Comparison of ENCODE assay signal across 8 cellular contexts in the genomic region with DNA sequence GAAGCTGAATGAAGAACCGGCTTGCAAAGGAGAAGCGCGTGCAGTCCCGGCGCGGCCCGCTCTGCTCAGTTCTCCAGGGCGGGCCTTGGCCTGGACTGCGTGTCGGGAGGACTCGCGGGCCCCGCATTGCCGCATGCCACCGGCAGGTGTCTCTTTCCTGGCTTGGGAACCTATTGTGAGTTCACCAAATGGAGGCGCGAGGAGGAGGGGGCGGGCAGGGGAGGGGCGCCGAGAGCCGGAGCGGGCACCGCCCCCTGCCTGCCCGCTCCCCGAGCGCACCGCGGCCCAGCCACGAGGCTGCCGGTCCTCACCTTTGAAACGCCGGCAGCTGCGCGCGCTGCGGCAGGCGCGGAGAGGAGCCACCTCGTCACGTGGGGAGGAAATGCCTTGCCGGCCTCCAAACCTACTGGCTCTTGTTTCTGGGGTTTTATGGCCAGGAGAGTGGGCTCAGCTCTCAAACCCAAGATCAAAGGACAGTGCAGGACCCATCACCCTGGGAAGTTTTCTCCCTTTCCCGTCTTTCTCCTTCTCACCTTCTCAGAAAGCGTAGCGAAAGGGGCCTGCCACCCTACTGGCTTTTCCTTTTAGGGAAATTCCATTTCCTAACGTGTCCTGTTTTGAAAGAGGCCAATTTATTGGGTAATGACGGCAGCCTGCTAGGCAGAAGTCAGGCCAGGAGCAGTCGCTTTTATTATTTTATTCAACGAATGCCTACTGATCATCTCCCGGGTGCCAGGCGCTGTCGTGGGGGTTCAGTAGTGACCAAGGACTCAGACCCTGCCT. TPM values are rescaled to one million over a fixed set of nuclear protein-coding genes. Genes with fewer than 3 reads are reported as not detected.
DNase-seq lines count a peak whose midpoint lies in the region; ATAC-seq and TF ChIP-seq lines count a peak whose summit lies in the region.

No MANE protein-coding gene starts in this region.

- H3K4me2 ChIP-seq in PC-3 (ENCODE audit: low read length): peak overlapping the region; percentile 77

- H3K36me3 Mint-ChIP-seq in nephron progenitor cell (ENCODE audit: low read depth): no peaks in the 10 kb centered on the region

- CTCF ChIA-PET in PC-3 (lab: Charles Lee): interaction anchor here (0.6 kb wide), 1 partner anchor 143 kb away, joined by 3 read pairs; no protein-coding TSS in a partner anchor

- POLR2A ChIA-PET in PC-3 (lab: Charles Lee; ENCODE audit: unreplicated experiment): no interaction called here

- H3K27ac ChIP-seq in PC-3 (ENCODE audit: low read length): no peak overlapping the region

- in situ Hi-C loops in ACHN (cut with HindIII; ENCODE audit: low pct_ligation_motif_present, low pct_unique_long_range_greater_than_20kb, low sequenced_read_pairs): no loop called here

- H3K9me3 Mint-ChIP-seq in nephron progenitor cell: no peaks in the 10 kb centered on the region
- no peaks in the 10 kb centered on the region for H3K9me3 Mint-ChIP-seq in stimulated activated naive CD8-positive, alpha-beta T cell treated with anti-CD3 and anti-CD28 coated beads, Interleukin-15, amount 100 ng/mL, for 72 hours

- BruUV-seq in PC-3 (replicated peaks; lab: Mats Ljungman, UMichigan): no TSS peak

- no peaks in the 10 kb centered on the region for H4K20me1 ChIP-seq in PC-3 (ENCODE audit: low read length)

- DNase-seq in ACHN: peak; percentile 93
- peak; percentile 89 for DNase-seq in PC-3
- DNase-seq in activated gamma-delta T cell (lab: John Stamatoyannopoulos, UW): peak; percentile 70
- peak; percentile 93 for DNase-seq in fibroblast of villous mesenchyme (ENCODE audit: low read depth)
- peak; percentile 95 for DNase-seq in nephron progenitor cell
- peak; percentile 89 to 94 for DNase-seq in stimulated activated naive CD8-positive, alpha-beta T cell treated with anti-CD3 and anti-CD28 coated beads, Interleukin-15, amount 100 ng/mL, for 72 hours

- H3K4me1 Mint-ChIP-seq in nephron progenitor cell: peaks cover 75% of the 10 kb centered on the region
- H3K4me1 Mint-ChIP-seq in stimulated activated naive CD8-positive, alpha-beta T cell treated with anti-CD3 and anti-CD28 coated beads, Interleukin-15, amount 100 ng/mL, for 72 hours: peaks cover 37% of the 10 kb centered on the region

- no peaks in the 10 kb centered on the region for H3K9me2 ChIP-seq in PC-3 (replicated peaks; ENCODE audit: low read length)

- H3K9me3 ChIP-seq in PC-3 (ENCODE audit: low read length): no peaks in the 10 kb centered on the region

- peak overlapping the region; percentile 54 for H3K4me3 ChIP-seq in PC-3 (ENCODE audit: low read length)
- peak overlapping the region; percentile 31 for H3K4me3 ChIP-seq in fibroblast of villous mesenchyme (ENCODE audit: low read depth, low read length)

- intact Hi-C loops in PC-3 (cut with micrococcal nuclease): loop anchor here (5.0 to 10.0 kb wide), 2 partner anchors 46 to 151 kb away; no protein-coding TSS in a partner anchor

- no peaks in the 10 kb centered on the region for H3K27me3 Mint-ChIP-seq in nephron progenitor cell (ENCODE audit: low read depth, poor library complexity)
- no peaks in the 10 kb centered on the region for H3K27me3 Mint-ChIP-seq in stimulated activated naive CD8-positive, alpha-beta T cell treated with anti-CD3 and anti-CD28 coated beads, Interleukin-15, amount 100 ng/mL, for 72 hours

- peak overlapping the region; percentile 62 for H3K4me3 Mint-ChIP-seq in nephron progenitor cell
- H3K4me3 Mint-ChIP-seq in stimulated activated naive CD8-positive, alpha-beta T cell treated with anti-CD3 and anti-CD28 coated beads, Interleukin-15, amount 100 ng/mL, for 72 hours: peak overlapping the region; percentile 74 to 78

- no peak overlapping the region for H3K9ac ChIP-seq in PC-3 (ENCODE audit: low read length)

- H3F3A ChIP-seq in PC-3 (ENCODE audit: low read length, unreplicated experiment): no peaks in the 10 kb centered on the region

- no peaks in the 10 kb centered on the region for H3K36me3 ChIP-seq in PC-3 (ENCODE audit: low read depth, low read length)

- H2AFZ ChIP-seq in PC-3 (ENCODE audit: low read length): peak overlapping the region; percentile 89

- TF ChIP-seq CTCF in PC-3 (conservative IDR thresholded peaks at IDR 0.05; ENCODE audit: low read depth, low read length) (peak; percentile 57), fibroblast of villous mesenchyme (IDR thresholded peaks at IDR 0.05; ENCODE audit: insufficient read depth, low read depth, low read length) (peak; percentile 68), nephron progenitor cell (IDR thresholded peaks at IDR 0.05) (peak; percentile 70)

- H3K27me3 ChIP-seq in PC-3 (ENCODE audit: low read length): no peaks in the 10 kb centered on the region

- H3K79me2 ChIP-seq in PC-3 (ENCODE audit: low read length): no peaks in the 10 kb centered on the region

- H3K27ac Mint-ChIP-seq in nephron progenitor cell: peak overlapping the region; percentile 51
- peak overlapping the region; percentile 83 to 88 for H3K27ac Mint-ChIP-seq in stimulated activated naive CD8-positive, alpha-beta T cell treated with anti-CD3 and anti-CD28 coated beads, Interleukin-15, amount 100 ng/mL, for 72 hours

- ATAC-seq in GM18907 (IDR thresholded peaks at IDR 0.05; ENCODE audit: unreplicated experiment) (peak; percentile 92), HG03139 (IDR thresholded peaks at IDR 0.05; ENCODE audit: unreplicated experiment) (peak; percentile 81), PC-3 (peak; percentile 98)
- ATAC-seq in stimulated activated naive CD8-positive, alpha-beta T cell treated with anti-CD3 and anti-CD28 coated beads, Interleukin-15, amount 100 ng/mL, for 72 hours: peak; percentile 97

- peaks cover 12% of the 10 kb centered on the region; the same call in 1 of the 2 replicates for H3K4me1 ChIP-seq in PC-3 (ENCODE audit: insufficient read depth, low read length)

RNA-seq across cellular contexts. Expression of gene UBE2L5, which starts 13.8 kb away (rescaled TPM):
- total RNA-seq in PC-3 (2014; rRNA removed): not detected in 2 replicates
- total RNA-seq in fibroblast of villous mesenchyme: not detected in 2 replicates

RNA-seq across cellular contexts. Expression of gene HMGB1, which starts 57.2 kb away (rescaled TPM):
- 497 and 567 TPM in 2 replicates for total RNA-seq in PC-3 (2014; rRNA removed)
- total RNA-seq in fibroblast of villous mesenchyme: 95.7 and 115 TPM in 2 replicates
